23 cellular contexts compared by ENCODE assay signal in genomic region chr19:47374876-47375693, GRCh38.
"Had no signal": no experiment of that assay in that cellular context is flagged by ENCODE, and none has a peak within 500 bp of the region (broad histone marks: within the 10 kb centered on the region; RNA-seq: fewer than 3 reads in every experiment).

No MANE protein-coding gene starts in this region.

- DNase-seq: cerebellar nuclear complex; dorsolateral prefrontal cortex; effector CD4-positive, alpha-beta T cell; head of caudate nucleus; kidney; mesenchymal stem cell; mucosa of descending colon; naive B cell; right cardiac atrium; spleen; stimulated activated CD4-positive, alpha-beta T cell treated with anti-CD3 and anti-CD28 coated beads, Interleukin-4, amount 100 ng/mL, for 4 hours; thyroid gland; trophoblast cell had no signal

- ATAC-seq: left lung; mucosa of descending colon; natural killer cell treated with Interleukin-12 subunit alpha and Interleukin-12 subunit beta and Interleukin-15 and Interleukin-18, amount 100 ng/mL, for 72 hours; right cardiac atrium; stimulated activated memory B cell treated with anti-CD40 and anti-IgM and Interleukin-4, amounts not matched to agents 10 μg/mL and 1 μg/mL and 100 μg/mL, for 72 hours had no signal

- H3K4me3 Mint-ChIP-seq: mesothelial cell of epicardium; naive B cell; natural killer cell treated with Interleukin-12 subunit alpha and Interleukin-12 subunit beta and Interleukin-15 and Interleukin-18, amount 100 ng/mL, for 72 hours; neural crest cell; stimulated activated memory B cell treated with anti-CD40 and anti-IgM and Interleukin-4, amounts not matched to agents 10 μg/mL and 1 μg/mL and 100 μg/mL, for 72 hours; stimulated activated naive CD8-positive, alpha-beta T cell treated with anti-CD3 and anti-CD28 coated beads, Interleukin-15, Interleukin-2, amounts not matched to agents 100 ng/mL and 50 ng/mL, for 24 hours had no signal

- H3K27me3 Mint-ChIP-seq: naive B cell; natural killer cell treated with Interleukin-12 subunit alpha and Interleukin-12 subunit beta and Interleukin-15 and Interleukin-18, amount 100 ng/mL, for 72 hours; stimulated activated memory B cell treated with anti-CD40 and anti-IgM and Interleukin-4, amounts not matched to agents 10 μg/mL and 1 μg/mL and 100 μg/mL, for 72 hours; stimulated activated naive CD8-positive, alpha-beta T cell treated with anti-CD3 and anti-CD28 coated beads, Interleukin-15, Interleukin-2, amounts not matched to agents 100 ng/mL and 50 ng/mL, for 24 hours had no signal

- H3K27ac Mint-ChIP-seq: mesothelial cell of epicardium; natural killer cell treated with Interleukin-12 subunit alpha and Interleukin-12 subunit beta and Interleukin-15 and Interleukin-18, amount 100 ng/mL, for 72 hours; stimulated activated memory B cell treated with anti-CD40 and anti-IgM and Interleukin-4, amounts not matched to agents 10 μg/mL and 1 μg/mL and 100 μg/mL, for 72 hours; stimulated activated naive CD8-positive, alpha-beta T cell treated with anti-CD3 and anti-CD28 coated beads, Interleukin-15, Interleukin-2, amounts not matched to agents 100 ng/mL and 50 ng/mL, for 24 hours had no signal

- H3K9me3 Mint-ChIP-seq: mesothelial cell of epicardium; naive B cell; natural killer cell treated with Interleukin-12 subunit alpha and Interleukin-12 subunit beta and Interleukin-15 and Interleukin-18, amount 100 ng/mL, for 72 hours; neural crest cell; stimulated activated memory B cell treated with anti-CD40 and anti-IgM and Interleukin-4, amounts not matched to agents 10 μg/mL and 1 μg/mL and 100 μg/mL, for 72 hours; stimulated activated naive CD8-positive, alpha-beta T cell treated with anti-CD3 and anti-CD28 coated beads, Interleukin-15, Interleukin-2, amounts not matched to agents 100 ng/mL and 50 ng/mL, for 24 hours had no signal

- H3K4me1 Mint-ChIP-seq: mesothelial cell of epicardium; neural crest cell; stimulated activated memory B cell treated with anti-CD40 and anti-IgM and Interleukin-4, amounts not matched to agents 10 μg/mL and 1 μg/mL and 100 μg/mL, for 72 hours had no signal

- H3K4me3 ChIP-seq: dorsolateral prefrontal cortex, hepatocyte, left lung, mucosa of descending colon, prostate gland, skin epidermis, spleen, suprapubic skin, thyroid gland had no signal
